8 cellular contexts compared by ENCODE assay signal in genomic region chrX:107775000-107775733, GRCh38. TPM values are rescaled to one million over a fixed set of nuclear protein-coding genes. Genes with fewer than 3 reads are reported as not detected.
DNase-seq lines count a peak whose midpoint lies in the region; ATAC-seq and TF ChIP-seq lines count a peak whose summit lies in the region.

No MANE protein-coding gene starts in this region.

- DNase-seq in adipocyte (ENCODE audit: low read depth) (peak; percentile 3), suprapubic skin (ENCODE audit: low spot score in 2 of 2) (no peak), DMS114 treated with DMSO at 0.1 percent for 48 hours (lab: John Stamatoyannopoulos, UW; ENCODE audit: unreplicated experiment) (no peak), NOMO-1 (lab: John Stamatoyannopoulos, UW; ENCODE audit: unreplicated experiment in 2 of 2) (no peak), GF-D8 (lab: John Stamatoyannopoulos, UW) (no peak)

- H3K27me3 ChIP-seq in adipocyte (replicated peaks; ENCODE audit: control insufficient read depth, insufficient read depth, low read length) = peaks cover 40% of the 10 kb centered on the region
- no peaks in the 10 kb centered on the region for H3K27me3 ChIP-seq in layer of hippocampus (ENCODE audit: control insufficient read depth, insufficient read depth, low read length)
- no peaks in the 10 kb centered on the region for H3K27me3 ChIP-seq in suprapubic skin

- no peak for TF ChIP-seq EP300 in suprapubic skin (IDR thresholded peaks at IDR 0.05)

- H3K9me3 ChIP-seq in adipocyte (ENCODE audit: control insufficient read depth, low read length) (peaks cover 7% of the 10 kb centered on the region), suprapubic skin (no peaks in the 10 kb centered on the region)

- H3K36me3 ChIP-seq in adipocyte (ENCODE audit: control insufficient read depth, insufficient read depth, low read length, severe bottlenecking) = no peaks in the 10 kb centered on the region
- no peaks in the 10 kb centered on the region for H3K36me3 ChIP-seq in suprapubic skin

- 35% methylated on average over 36 of the region's 40 CpGs for WGBS in suprapubic skin

- no peak for TF ChIP-seq POLR2A in suprapubic skin (IDR thresholded peaks at IDR 0.05)

- peak overlapping the region; percentile 64 for H3K27ac ChIP-seq in layer of hippocampus (ENCODE audit: low read depth, low read length)
- H3K27ac ChIP-seq in suprapubic skin = peak overlapping the region; percentile 82

- H3K9ac ChIP-seq in adipocyte (ENCODE audit: low read length) = peak overlapping the region; percentile 84

- ATAC-seq in GM19351 (IDR thresholded peaks at IDR 0.05; ENCODE audit: unreplicated experiment) (peak; percentile 15), HG03196 (IDR thresholded peaks at IDR 0.05; ENCODE audit: unreplicated experiment) (peak; percentile 25)

- TF ChIP-seq CTCF in suprapubic skin (IDR thresholded peaks at IDR 0.05) = no peak

- H3K4me1 ChIP-seq in adipocyte (ENCODE audit: control insufficient read depth, insufficient read depth, low read length) = peaks cover 12% of the 10 kb centered on the region
- peaks cover 12% of the 10 kb centered on the region for H3K4me1 ChIP-seq in suprapubic skin

- peak overlapping the region; percentile 80 for H3K4me3 ChIP-seq in adipocyte (ENCODE audit: low read length)
- H3K4me3 ChIP-seq in suprapubic skin = peak overlapping the region; percentile 57

RNA-seq across cellular contexts. Expression of gene TSC22D3, which starts 0.4 kb away (rescaled TPM):
- 1,000 to 10,000 TPM in 1 of 4 donors, 100 to 1,000 TPM in 3; 487 to 1,035 (median 681) TPM for total RNA-seq in suprapubic skin

RNA-seq across cellular contexts. Expression of gene NCBP2L, which starts 2.4 kb away (rescaled TPM):
- total RNA-seq in suprapubic skin = not detected

RNA-seq across cellular contexts. Expression of gene MID2, which starts 50.5 kb away (rescaled TPM):
- total RNA-seq in suprapubic skin = 10 to 100 TPM; 31.8 to 50.9 (median 36.1) TPM
